ENCODE assay signal across 7 cellular contexts in genomic region chr11:102940714-102941588, GRCh38. TPM values are rescaled to one million over a fixed set of nuclear protein-coding genes. Genes with fewer than 3 reads are reported as not detected.
A peak's percentile ranks its signal among the peaks of the same experiment; 100 is the strongest.
DNase-seq lines count a peak whose midpoint lies in the region; ATAC-seq and TF ChIP-seq lines count a peak whose summit lies in the region.

No MANE protein-coding gene starts in this region.

- no peak overlapping the region for H3K4me3 Mint-ChIP-seq in activated naive CD8-positive, alpha-beta T cell treated with anti-CD3 and anti-CD28 coated beads, Interleukin-2, amount 50 U/mL, for 24 hours

- no peak overlapping the region for H3K27ac Mint-ChIP-seq in activated naive CD8-positive, alpha-beta T cell treated with anti-CD3 and anti-CD28 coated beads, Interleukin-2, amount 50 U/mL, for 24 hours

- H3K4me1 Mint-ChIP-seq in activated naive CD8-positive, alpha-beta T cell treated with anti-CD3 and anti-CD28 coated beads, Interleukin-2, amount 50 U/mL, for 24 hours: no peaks in the 10 kb centered on the region

- H3K9me3 Mint-ChIP-seq in activated naive CD8-positive, alpha-beta T cell treated with anti-CD3 and anti-CD28 coated beads, Interleukin-2, amount 50 U/mL, for 24 hours: no peaks in the 10 kb centered on the region

- no peak overlapping the region for H3K27ac ChIP-seq in right atrium auricular region

- no peaks in the 10 kb centered on the region for H3K4me1 ChIP-seq in right atrium auricular region

- peak; percentile 85 for ATAC-seq in GM21515 (IDR thresholded peaks at IDR 0.05; ENCODE audit: unreplicated experiment)
- peak; percentile 66 for ATAC-seq in activated naive CD8-positive, alpha-beta T cell treated with anti-CD3 and anti-CD28 coated beads, Interleukin-2, amount 50 U/mL, for 24 hours

- H3K27me3 Mint-ChIP-seq in activated naive CD8-positive, alpha-beta T cell treated with anti-CD3 and anti-CD28 coated beads, Interleukin-2, amount 50 U/mL, for 24 hours: peaks cover 9% of the 10 kb centered on the region

- DNase-seq in GDM1 (lab: John Stamatoyannopoulos, UW) (peak; percentile 34), HS-27A (ENCODE audit: low read depth) (peak; percentile 34), NOMO-1 (lab: John Stamatoyannopoulos, UW; ENCODE audit: unreplicated experiment in 2 of 2) (peak; percentile 55 to 89), right atrium auricular region (ENCODE audit: low spot score) (no peak), skeletal muscle cell (ENCODE audit: low read depth) (peak; percentile 17)
- peak; percentile 23 for DNase-seq in activated naive CD8-positive, alpha-beta T cell treated with anti-CD3 and anti-CD28 coated beads, Interleukin-2, amount 50 U/mL, for 24 hours

- H3K4me3 ChIP-seq in right atrium auricular region (no peak overlapping the region), skeletal muscle cell (ENCODE audit: low read depth, low read length) (no peak overlapping the region)

- no peaks in the 10 kb centered on the region for H3K9me3 ChIP-seq in right atrium auricular region

- H3K36me3 Mint-ChIP-seq in activated naive CD8-positive, alpha-beta T cell treated with anti-CD3 and anti-CD28 coated beads, Interleukin-2, amount 50 U/mL, for 24 hours (ENCODE audit: low read depth): no peaks in the 10 kb centered on the region

- TF ChIP-seq CTCF in right atrium auricular region (IDR thresholded peaks at IDR 0.05): peak; percentile 32 to 82

- H3K27me3 ChIP-seq in right atrium auricular region: no peaks in the 10 kb centered on the region

- H3K36me3 ChIP-seq in right atrium auricular region: no peaks in the 10 kb centered on the region

RNA-seq across cellular contexts. Expression of gene MMP13, which starts 14.6 kb away (rescaled TPM):
- total RNA-seq in right atrium auricular region: not detected
